ENCODE assay signal across 1 cellular context in genomic region chr7:127382301-127383085, GRCh38.
TF ChIP-seq lines count a peak whose summit lies in the region.

No MANE protein-coding gene starts in this region.

TF ChIP-seq in K562, 482 proteins besides CTCF, POLR2A, EP300 and RAD21 (continued from another document and continues in another):
- TF ChIP-seq STAT6 (CRISPR knock-in tag; IDR thresholded peaks at IDR 0.05) = no peak
- TF ChIP-seq NCOA2 (IDR thresholded peaks at IDR 0.05; ENCODE audit: partially characterized antibody in 2 of 2) = no peak
- TF ChIP-seq PML (IDR thresholded peaks at IDR 0.05; ENCODE audit: low read length) = no peak
- no peak for TF ChIP-seq RBM25 (IDR thresholded peaks at IDR 0.05; ENCODE audit: low read depth, low read length, severe bottlenecking)
- no peak for TF ChIP-seq ZNF644 (tag; IDR thresholded peaks at IDR 0.05; ENCODE audit: low read depth)
- no peak for TF ChIP-seq THRB (CRISPR knock-in tag; conservative IDR thresholded peaks at IDR 0.05)
- TF ChIP-seq, protein P1, sequence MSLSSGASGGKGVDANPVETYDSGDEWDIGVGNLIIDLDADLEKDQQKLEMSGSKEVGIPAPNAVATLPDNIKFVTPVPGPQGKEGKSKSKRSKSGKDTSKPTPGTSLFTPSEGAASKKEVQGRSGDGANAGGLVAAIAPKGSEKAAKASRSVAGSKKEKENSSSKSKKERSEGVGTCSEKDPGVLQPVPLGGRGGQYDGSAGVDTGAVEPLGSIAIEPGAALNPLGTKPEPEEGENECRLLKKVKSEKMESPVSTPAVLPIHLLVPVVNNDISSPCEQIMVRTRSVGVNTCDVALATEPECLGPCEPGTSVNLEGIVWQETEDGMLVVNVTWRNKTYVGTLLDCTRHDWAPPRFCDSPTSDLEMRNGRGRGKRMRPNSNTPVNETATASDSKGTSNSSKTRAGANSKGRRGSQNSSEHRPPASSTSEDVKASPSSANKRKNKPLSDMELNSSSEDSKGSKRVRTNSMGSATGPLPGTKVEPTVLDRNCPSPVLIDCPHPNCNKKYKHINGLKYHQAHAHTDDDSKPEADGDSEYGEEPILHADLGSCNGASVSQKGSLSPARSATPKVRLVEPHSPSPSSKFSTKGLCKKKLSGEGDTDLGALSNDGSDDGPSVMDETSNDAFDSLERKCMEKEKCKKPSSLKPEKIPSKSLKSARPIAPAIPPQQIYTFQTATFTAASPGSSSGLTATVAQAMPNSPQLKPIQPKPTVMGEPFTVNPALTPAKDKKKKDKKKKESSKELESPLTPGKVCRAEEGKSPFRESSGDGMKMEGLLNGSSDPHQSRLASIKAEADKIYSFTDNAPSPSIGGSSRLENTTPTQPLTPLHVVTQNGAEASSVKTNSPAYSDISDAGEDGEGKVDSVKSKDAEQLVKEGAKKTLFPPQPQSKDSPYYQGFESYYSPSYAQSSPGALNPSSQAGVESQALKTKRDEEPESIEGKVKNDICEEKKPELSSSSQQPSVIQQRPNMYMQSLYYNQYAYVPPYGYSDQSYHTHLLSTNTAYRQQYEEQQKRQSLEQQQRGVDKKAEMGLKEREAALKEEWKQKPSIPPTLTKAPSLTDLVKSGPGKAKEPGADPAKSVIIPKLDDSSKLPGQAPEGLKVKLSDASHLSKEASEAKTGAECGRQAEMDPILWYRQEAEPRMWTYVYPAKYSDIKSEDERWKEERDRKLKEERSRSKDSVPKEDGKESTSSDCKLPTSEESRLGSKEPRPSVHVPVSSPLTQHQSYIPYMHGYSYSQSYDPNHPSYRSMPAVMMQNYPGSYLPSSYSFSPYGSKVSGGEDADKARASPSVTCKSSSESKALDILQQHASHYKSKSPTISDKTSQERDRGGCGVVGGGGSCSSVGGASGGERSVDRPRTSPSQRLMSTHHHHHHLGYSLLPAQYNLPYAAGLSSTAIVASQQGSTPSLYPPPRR (CRISPR knock-in tag; IDR thresholded peaks at IDR 0.05; ENCODE audit: borderline replicate concordance) = no peak
- no peak for TF ChIP-seq EGR1 (conservative IDR thresholded peaks at IDR 0.05)
- no peak for TF ChIP-seq NFIX (CRISPR knock-in tag; IDR thresholded peaks at IDR 0.05; ENCODE audit: low read depth)
- no peak for TF ChIP-seq HDAC2 (IDR thresholded peaks at IDR 0.05)
- no peak for TF ChIP-seq NCOR1 (IDR thresholded peaks at IDR 0.05)
- TF ChIP-seq U2AF1 (optimal IDR thresholded peaks at IDR 0.05; ENCODE audit: low read depth, low read length) = no peak
- TF ChIP-seq KLF16 (IDR thresholded peaks at IDR 0.05) = no peak
- TF ChIP-seq PTBP1 (IDR thresholded peaks at IDR 0.05; ENCODE audit: low read depth, low read length) = no peak
- TF ChIP-seq, protein P2, sequence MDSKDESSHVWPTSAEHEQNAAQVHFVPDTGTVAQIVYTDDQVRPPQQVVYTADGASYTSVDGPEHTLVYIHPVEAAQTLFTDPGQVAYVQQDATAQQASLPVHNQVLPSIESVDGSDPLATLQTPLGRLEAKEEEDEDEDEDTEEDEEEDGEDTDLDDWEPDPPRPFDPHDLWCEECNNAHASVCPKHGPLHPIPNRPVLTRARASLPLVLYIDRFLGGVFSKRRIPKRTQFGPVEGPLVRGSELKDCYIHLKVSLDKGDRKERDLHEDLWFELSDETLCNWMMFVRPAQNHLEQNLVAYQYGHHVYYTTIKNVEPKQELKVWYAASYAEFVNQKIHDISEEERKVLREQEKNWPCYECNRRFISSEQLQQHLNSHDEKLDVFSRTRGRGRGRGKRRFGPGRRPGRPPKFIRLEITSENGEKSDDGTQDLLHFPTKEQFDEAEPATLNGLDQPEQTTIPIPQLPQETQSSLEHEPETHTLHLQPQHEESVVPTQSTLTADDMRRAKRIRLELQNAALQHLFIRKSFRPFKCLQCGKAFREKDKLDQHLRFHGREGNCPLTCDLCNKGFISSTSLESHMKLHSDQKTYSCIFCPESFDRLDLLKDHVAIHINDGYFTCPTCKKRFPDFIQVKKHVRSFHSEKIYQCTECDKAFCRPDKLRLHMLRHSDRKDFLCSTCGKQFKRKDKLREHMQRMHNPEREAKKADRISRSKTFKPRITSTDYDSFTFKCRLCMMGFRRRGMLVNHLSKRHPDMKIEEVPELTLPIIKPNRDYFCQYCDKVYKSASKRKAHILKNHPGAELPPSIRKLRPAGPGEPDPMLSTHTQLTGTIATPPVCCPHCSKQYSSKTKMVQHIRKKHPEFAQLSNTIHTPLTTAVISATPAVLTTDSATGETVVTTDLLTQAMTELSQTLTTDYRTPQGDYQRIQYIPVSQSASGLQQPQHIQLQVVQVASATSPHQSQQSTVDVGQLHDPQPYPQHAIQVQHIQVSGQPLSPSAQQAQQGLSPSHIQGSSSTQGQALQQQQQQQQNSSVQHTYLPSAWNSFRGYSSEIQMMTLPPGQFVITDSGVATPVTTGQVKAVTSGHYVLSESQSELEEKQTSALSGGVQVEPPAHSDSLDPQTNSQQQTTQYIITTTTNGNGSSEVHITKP (IDR thresholded peaks at IDR 0.05; ENCODE audit: partially characterized antibody) = no peak
- no peak for TF ChIP-seq POLR2B (IDR thresholded peaks at IDR 0.05; ENCODE audit: low read depth, partially characterized antibody)
- no peak for TF ChIP-seq FOXJ2 (tag; IDR thresholded peaks at IDR 0.05)
- TF ChIP-seq SRSF9 (IDR thresholded peaks at IDR 0.05; ENCODE audit: borderline replicate concordance, low read depth, low read length) = no peak
- no peak for TF ChIP-seq POLR2G (IDR thresholded peaks at IDR 0.05; ENCODE audit: low read depth, low read length)
- TF ChIP-seq ZNF174 (CRISPR knock-in tag; IDR thresholded peaks at IDR 0.05) = no peak
- TF ChIP-seq ZKSCAN3 (CRISPR knock-in tag; IDR thresholded peaks at IDR 0.05) = no peak
- no peak for TF ChIP-seq RHOXF2B (CRISPR knock-in tag; conservative IDR thresholded peaks at IDR 0.05)
- no peak for TF ChIP-seq EWSR1 (IDR thresholded peaks at IDR 0.05; ENCODE audit: borderline replicate concordance, low read depth, partially characterized antibody)
- no peak; the same call in 1 of the 2 replicates for TF ChIP-seq CC2D1A (IDR thresholded peaks at IDR 0.05)
- TF ChIP-seq ZNF175 (CRISPR knock-in tag; IDR thresholded peaks at IDR 0.05; ENCODE audit: low read depth) = no peak
- TF ChIP-seq RBFOX2 (IDR thresholded peaks at IDR 0.05; ENCODE audit: low read depth, low read length) = no peak
- TF ChIP-seq NCOA1 (IDR thresholded peaks at IDR 0.05; ENCODE audit: low read depth) = 0 out of 2 replicates have a peak, but pooled peaks have one; percentile 18
- TF ChIP-seq OTX1 (CRISPR knock-in tag; IDR thresholded peaks at IDR 0.05) = no peak
- TF ChIP-seq MAFG (tag; conservative IDR thresholded peaks at IDR 0.05) = peak; percentile 32; the same call in 1 of the 2 replicates
- no peak for TF ChIP-seq NFATC3 (IDR thresholded peaks at IDR 0.05)
- TF ChIP-seq E2F4 (CRISPR knock-in tag; IDR thresholded peaks at IDR 0.05; ENCODE audit: low read depth) = no peak
- TF ChIP-seq ZNF232 (CRISPR knock-in tag; IDR thresholded peaks at IDR 0.05) = no peak
- TF ChIP-seq NUFIP1 (IDR thresholded peaks at IDR 0.05; ENCODE audit: partially characterized antibody) = no peak
- no peak for TF ChIP-seq FUS (optimal IDR thresholded peaks at IDR 0.05; ENCODE audit: low read depth, low read length)
- TF ChIP-seq TCF7L2 (IDR thresholded peaks at IDR 0.05; ENCODE audit: low read depth, low read length) = no peak
- TF ChIP-seq ETV1 (tag; conservative IDR thresholded peaks at IDR 0.05; ENCODE audit: low read depth) = no peak
- TF ChIP-seq, protein P3, sequence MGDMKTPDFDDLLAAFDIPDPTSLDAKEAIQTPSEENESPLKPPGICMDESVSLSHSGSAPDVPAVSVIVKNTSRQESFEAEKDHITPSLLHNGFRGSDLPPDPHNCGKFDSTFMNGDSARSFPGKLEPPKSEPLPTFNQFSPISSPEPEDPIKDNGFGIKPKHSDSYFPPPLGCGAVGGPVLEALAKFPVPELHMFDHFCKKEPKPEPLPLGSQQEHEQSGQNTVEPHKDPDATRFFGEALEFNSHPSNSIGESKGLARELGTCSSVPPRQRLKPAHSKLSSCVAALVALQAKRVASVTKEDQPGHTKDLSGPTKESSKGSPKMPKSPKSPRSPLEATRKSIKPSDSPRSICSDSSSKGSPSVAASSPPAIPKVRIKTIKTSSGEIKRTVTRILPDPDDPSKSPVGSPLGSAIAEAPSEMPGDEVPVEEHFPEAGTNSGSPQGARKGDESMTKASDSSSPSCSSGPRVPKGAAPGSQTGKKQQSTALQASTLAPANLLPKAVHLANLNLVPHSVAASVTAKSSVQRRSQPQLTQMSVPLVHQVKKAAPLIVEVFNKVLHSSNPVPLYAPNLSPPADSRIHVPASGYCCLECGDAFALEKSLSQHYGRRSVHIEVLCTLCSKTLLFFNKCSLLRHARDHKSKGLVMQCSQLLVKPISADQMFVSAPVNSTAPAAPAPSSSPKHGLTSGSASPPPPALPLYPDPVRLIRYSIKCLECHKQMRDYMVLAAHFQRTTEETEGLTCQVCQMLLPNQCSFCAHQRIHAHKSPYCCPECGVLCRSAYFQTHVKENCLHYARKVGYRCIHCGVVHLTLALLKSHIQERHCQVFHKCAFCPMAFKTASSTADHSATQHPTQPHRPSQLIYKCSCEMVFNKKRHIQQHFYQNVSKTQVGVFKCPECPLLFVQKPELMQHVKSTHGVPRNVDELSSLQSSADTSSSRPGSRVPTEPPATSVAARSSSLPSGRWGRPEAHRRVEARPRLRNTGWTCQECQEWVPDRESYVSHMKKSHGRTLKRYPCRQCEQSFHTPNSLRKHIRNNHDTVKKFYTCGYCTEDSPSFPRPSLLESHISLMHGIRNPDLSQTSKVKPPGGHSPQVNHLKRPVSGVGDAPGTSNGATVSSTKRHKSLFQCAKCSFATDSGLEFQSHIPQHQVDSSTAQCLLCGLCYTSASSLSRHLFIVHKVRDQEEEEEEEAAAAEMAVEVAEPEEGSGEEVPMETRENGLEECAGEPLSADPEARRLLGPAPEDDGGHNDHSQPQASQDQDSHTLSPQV (IDR thresholded peaks at IDR 0.05) = no peak; the same call in 1 of the 2 replicates
- TF ChIP-seq SLC30A9 (CRISPR knock-in tag; IDR thresholded peaks at IDR 0.05) = no peak
- no peak for TF ChIP-seq ZNF696 (CRISPR knock-in tag; conservative IDR thresholded peaks at IDR 0.05)
- no peak for TF ChIP-seq ID3 (CRISPR knock-in tag; IDR thresholded peaks at IDR 0.05)
- TF ChIP-seq ID3 (tag; IDR thresholded peaks at IDR 0.05) = no peak
- no peak for TF ChIP-seq CBFA2T3 (IDR thresholded peaks at IDR 0.05)
- no peak for TF ChIP-seq CCNT2 (IDR thresholded peaks at IDR 0.05; ENCODE audit: borderline replicate concordance, extremely low read depth, insufficient read length, low read depth, low read length)
- TF ChIP-seq RFX1 (IDR thresholded peaks at IDR 0.05) = no peak
- TF ChIP-seq XRCC4 (IDR thresholded peaks at IDR 0.05; ENCODE audit: extremely low read depth, insufficient read depth, insufficient read length) = no peak
- TF ChIP-seq PPARD (CRISPR knock-in tag; IDR thresholded peaks at IDR 0.05) = no peak
- TF ChIP-seq HNRNPUL1 (IDR thresholded peaks at IDR 0.05; ENCODE audit: low read length) = no peak
- TF ChIP-seq PCBP1 (IDR thresholded peaks at IDR 0.05; ENCODE audit: low read depth, low read length, poor library complexity, severe bottlenecking) = no peak
- TF ChIP-seq RNF2 (IDR thresholded peaks at IDR 0.05) = no peak
- 0 out of 4 replicates have a peak, but pooled peaks have one; percentile 28 to 31 for TF ChIP-seq FOXK2 (conservative IDR thresholded peaks at IDR 0.05 in 1 of 2, IDR thresholded peaks at IDR 0.05 in 1 of 2; ENCODE audit: low read depth in 2 of 2)
- TF ChIP-seq ETS2 (tag; IDR thresholded peaks at IDR 0.05; ENCODE audit: borderline replicate concordance, poor library complexity, severe bottlenecking) = no peak
- TF ChIP-seq E2F1 (CRISPR knock-in tag; IDR thresholded peaks at IDR 0.05) = no peak
